Comparison of ENCODE assay signal across 23 cellular contexts in genomic region chr12:92039048-92039447, GRCh38.
DNase-seq lines count a peak whose midpoint lies in the region; ATAC-seq and TF ChIP-seq lines count a peak whose summit lies in the region.
"Had no signal": no experiment of that assay in that cellular context is flagged by ENCODE, and none has a peak within 500 bp of the region (broad histone marks: within the 10 kb centered on the region; RNA-seq: fewer than 3 reads in every experiment).

No MANE protein-coding gene starts in this region.

- H2AK5ac ChIP-seq in H9 (ENCODE audit: insufficient read length, low read length) (no peak overlapping the region), neuronal stem cell (ENCODE audit: low read depth, low read length) (no peak overlapping the region)

- H3K4ac ChIP-seq in H9 (ENCODE audit: low read depth, low read length) (no peak overlapping the region), neuronal stem cell (ENCODE audit: low read length) (no peak overlapping the region)

- no peaks in the 10 kb centered on the region for H3K36me3 ChIP-seq in neuronal stem cell (replicated peaks in 1 of 2; ENCODE audit: control insufficient read depth in 2 of 2, insufficient read depth in 2 of 2, low read length in 2 of 2)
- H3K36me3 ChIP-seq: MG63 had no signal

- H3K4me1 ChIP-seq in H9 (ENCODE audit: insufficient read depth, low read length) = peaks cover 6% of the 10 kb centered on the region; the same call in 1 of the 2 replicates
- H3K4me1 ChIP-seq in neuronal stem cell (ENCODE audit: control insufficient read depth in 2 of 2, insufficient read depth in 1 of 2, low read depth in 1 of 2, low read length in 2 of 2) = peaks cover 4 to 11% of the 10 kb centered on the region in 2 donors

- H3K56ac ChIP-seq in H9 (ENCODE audit: insufficient read length, low read depth, low read length) = no peak overlapping the region

- no peak overlapping the region for H2BK20ac ChIP-seq in H9 (ENCODE audit: low read depth, low read length, poor library complexity, severe bottlenecking)

- H3K4me2 ChIP-seq in H9 (ENCODE audit: insufficient read depth, insufficient read length, low read length) (peak overlapping the region; percentile 3), neuronal stem cell (ENCODE audit: insufficient read depth, low read length, poor library complexity, severe bottlenecking) (no peak overlapping the region)

- no peak overlapping the region for H3K14ac ChIP-seq in H9 (ENCODE audit: insufficient read depth, low read length)
- H3K14ac ChIP-seq in neuronal stem cell (ENCODE audit: low read length) = no peak overlapping the region

- H4K8ac ChIP-seq in H9 (replicated peaks; ENCODE audit: insufficient read length, low read depth, low read length) (no peak overlapping the region), neuronal stem cell (ENCODE audit: low read depth, low read length) (no peak overlapping the region)

- no CpG with 5 or more reads among the region's 3 CpGs for WGBS in H9 (ENCODE audit: extremely low coverage, insufficient read length, low lambda C conversion rate)
- no CpG with 5 or more reads among the region's 3 CpGs for WGBS in neuronal stem cell (ENCODE audit: extremely low coverage in 2 of 2, insufficient read length in 2 of 2, insufficient replicate concordance in 1 of 2), 2 donors

- H3K36me3 Mint-ChIP-seq in H9 (ENCODE audit: insufficient read depth in 1 of 3, low read depth in 3 of 3) = no peaks in the 10 kb centered on the region
- H3K36me3 Mint-ChIP-seq: type B pancreatic cell had no signal

- H3K79me1 ChIP-seq in H9 (ENCODE audit: insufficient read depth, low read depth, low read length, poor library complexity, severe bottlenecking) (no peaks in the 10 kb centered on the region), neuronal stem cell (ENCODE audit: low read depth, low read length) (no peaks in the 10 kb centered on the region)

- H3K27ac Mint-ChIP-seq in H9 = no peak overlapping the region
- H3K27ac Mint-ChIP-seq: type B pancreatic cell had no signal

- H3K4me1 Mint-ChIP-seq in H9 = peaks cover 34 to 40% of the 10 kb centered on the region in 2 experiments

- no peak overlapping the region for H3K18ac ChIP-seq in H9 (ENCODE audit: insufficient read length, low read depth, low read length)
- H3K18ac ChIP-seq in neuronal stem cell (ENCODE audit: low read length) = no peak overlapping the region

- H3K23ac ChIP-seq in H9 (ENCODE audit: insufficient read length, low read depth, low read length) = no peak overlapping the region
- no peak overlapping the region for H3K23ac ChIP-seq in neuronal stem cell (ENCODE audit: low read depth, low read length, poor library complexity)

- no peak for DNase-seq in H9
- peak; percentile 72 to 86 for DNase-seq in NCI-H526 (lab: John Stamatoyannopoulos, UW)
- DNase-seq in dorsolateral prefrontal cortex = no peak
- no peak for DNase-seq in neuronal stem cell (ENCODE audit: low spot score)
- DNase-seq: activated CD4-positive, alpha-beta T cell treated with anti-CD3 and anti-CD28 coated beads, Interleukin-2, amount 50 U/mL, for 1 hour; activated CD8-positive, alpha-beta memory T cell treated with anti-CD3 and anti-CD28 coated beads, Interleukin-2, amount 50 U/mL, for 48 hours; activated effector memory CD4-positive, alpha-beta T cell treated with anti-CD3 and anti-CD28 coated beads, Interleukin-2, amount 50 U/mL, for 16 hours; Calu3; effector CD4-positive, alpha-beta T cell; IMR-90; MG63; NCI-H187 treated with DMSO at 0.1 percent for 48 hours; SHP77 treated with DMSO at 0.1 percent for 48 hours; stimulated activated CD4-positive, alpha-beta T cell treated with anti-CD3 and anti-CD28 coated beads, Interleukin-1b, Interleukin-23, amount 100 ng/mL, for 48 hours; stimulated activated naive CD4-positive, alpha-beta T cell treated with Interleukin-2 at 50 U/mL for 16 hours; T-helper 17 cell had no signal

- no peaks in the 10 kb centered on the region for H3K9me3 Mint-ChIP-seq in H9
- H3K9me3 Mint-ChIP-seq: central memory CD8-positive, alpha-beta T cell; type B pancreatic cell had no signal

- H4K91ac ChIP-seq in H9 (ENCODE audit: insufficient read length, low read depth, low read length) (no peak overlapping the region), neuronal stem cell (ENCODE audit: low read depth, low read length, poor library complexity) (no peak overlapping the region)

- ATAC-seq in GM18858 (IDR thresholded peaks at IDR 0.05; ENCODE audit: unreplicated experiment) (no peak), esophagus mucosa (no peak), HG03039 (IDR thresholded peaks at IDR 0.05; ENCODE audit: unreplicated experiment) (no peak)
- ATAC-seq: HCT116, T-helper 17 cell had no signal

- H2BK120ac ChIP-seq in H9 (ENCODE audit: low read depth, low read length, poor library complexity, severe bottlenecking) (no peak overlapping the region), neuronal stem cell (ENCODE audit: low read depth, low read length) (no peak overlapping the region)

- no peaks in the 10 kb centered on the region for H3K23me2 ChIP-seq in H9 (ENCODE audit: insufficient read length, low read depth, low read length, poor library complexity, severe bottlenecking)

- H3K27ac ChIP-seq in H9 (ENCODE audit: insufficient read length, low read depth, low read length) (no peak overlapping the region), dorsolateral prefrontal cortex (peak overlapping the region in 8 of 59 donors; percentile 9 to 33 (median 22)), neuronal stem cell (replicated peaks; ENCODE audit: low read length) (no peak overlapping the region)
- H3K27ac ChIP-seq: parathyroid adenoma had no signal

- H3T11ph ChIP-seq in H9 (ENCODE audit: low read length) = no peak overlapping the region

- H3K9me3 ChIP-seq in H9 (ENCODE audit: control insufficient read depth, low read depth, low read length) (no peaks in the 10 kb centered on the region), neuronal stem cell (replicated peaks in 1 of 2; ENCODE audit: control insufficient read depth in 2 of 2, insufficient read depth in 1 of 2, low read depth in 1 of 2, low read length in 2 of 2) (no peaks in the 10 kb centered on the region)
- H3K9me3 ChIP-seq: MG63 had no signal

- no peak for TF ChIP-seq CTCF in H9 (conservative IDR thresholded peaks at IDR 0.05)
- no peak for TF ChIP-seq CTCF in dorsolateral prefrontal cortex (IDR thresholded peaks at IDR 0.05 in 54 of 56, conservative IDR thresholded peaks at IDR 0.05 in 2 of 56; ENCODE audit: low read depth in 1 of 56, partially characterized antibody in 56 of 56)

- H2BK5ac ChIP-seq in H9 (ENCODE audit: insufficient read length, low read length) = no peak overlapping the region
- H2BK5ac ChIP-seq in neuronal stem cell (ENCODE audit: low read length) = no peak overlapping the region

- no peak overlapping the region for H3K4me3 Mint-ChIP-seq in H9
- H3K4me3 Mint-ChIP-seq: central memory CD8-positive, alpha-beta T cell; T-helper 17 cell; type B pancreatic cell had no signal

- H3K27me3 Mint-ChIP-seq in H9 (ENCODE audit: low read depth) = no peaks in the 10 kb centered on the region
- H3K27me3 Mint-ChIP-seq: central memory CD8-positive, alpha-beta T cell; T-helper 17 cell; type B pancreatic cell had no signal

- peak overlapping the region in 44 of 59 donors; percentile 0 to 59 (median 27) for H3K4me3 ChIP-seq in dorsolateral prefrontal cortex
- H3K4me3 ChIP-seq in neuronal stem cell (ENCODE audit: low read length in 2 of 2) = no peak overlapping the region
- H3K4me3 ChIP-seq: MG63 had no signal

- no peak overlapping the region for H3K9ac ChIP-seq in H9 (ENCODE audit: extremely low read depth, insufficient read length, low read length)
- no peak overlapping the region for H3K9ac ChIP-seq in neuronal stem cell (ENCODE audit: low read depth, low read length, poor library complexity)
- H3K9ac ChIP-seq: parathyroid adenoma had no signal

- intact Hi-C loops in dorsolateral prefrontal cortex (cut with DNase I) = loop anchor here in 1 of 2 donors (10.0 kb wide), 1 partner anchor 106 kb away; the partner anchor contains the start of gene BTG1

- no peaks in the 10 kb centered on the region for H3K79me2 ChIP-seq in H9 (ENCODE audit: insufficient read depth, low read length)
- H3K79me2 ChIP-seq: parathyroid adenoma had no signal

- H2BK12ac ChIP-seq in H9 (ENCODE audit: insufficient read length, low read depth, low read length) = no peak overlapping the region
- no peak overlapping the region for H2BK12ac ChIP-seq in neuronal stem cell (ENCODE audit: low read length)

- H2AFZ ChIP-seq in H9 (ENCODE audit: low read length) (no peak overlapping the region), neuronal stem cell (ENCODE audit: low read length) (peak overlapping the region; percentile 54)
- H2AFZ ChIP-seq: parathyroid adenoma had no signal

- H4K5ac ChIP-seq in H9 (ENCODE audit: insufficient read length, low read depth, low read length) = no peak overlapping the region

- H2BK15ac ChIP-seq in H9 (ENCODE audit: low read depth, low read length) (no peak overlapping the region), neuronal stem cell (ENCODE audit: low read length) (no peak overlapping the region)

- no peaks in the 10 kb centered on the region for H3K27me3 ChIP-seq in H9 (ENCODE audit: insufficient read depth, low read length)
- H3K27me3 ChIP-seq in dorsolateral prefrontal cortex = no peaks in the 10 kb centered on the region
- H3K27me3 ChIP-seq in neuronal stem cell (ENCODE audit: control insufficient read depth in 3 of 3, insufficient read depth in 3 of 3, low read depth in 1 of 3, low read length in 3 of 3) = no peaks in the 10 kb centered on the region
- H3K27me3 ChIP-seq: MG63 had no signal

- no peaks in the 10 kb centered on the region for H4K20me1 ChIP-seq in H9 (ENCODE audit: control insufficient read depth, insufficient read depth, insufficient read length)

Comparison
In these comparisons a context has a peak if more than half of its experiments do, and no peak if none do; other contexts are left out.
1. DNase-seq: peak in NCI-H526 (2 of 2); none in H9 (single experiment), dorsolateral prefrontal cortex (0 of 10) and neuronal stem cell (single experiment).
2. H3K4me3 ChIP-seq: peak in dorsolateral prefrontal cortex (44 of 59); none in neuronal stem cell (0 of 2).